17 cellular contexts compared by ENCODE assay signal in genomic region chr7:105215182-105215581, GRCh38.
"Had no signal": no experiment of that assay in that cellular context is flagged by ENCODE, and none has a peak within 500 bp of the region (broad histone marks: within the 10 kb centered on the region; RNA-seq: fewer than 3 reads in every experiment).

No MANE protein-coding gene starts in this region.

- H3K36me3 ChIP-seq: heart left ventricle, right lobe of liver, stomach, thoracic aorta, transverse colon had no signal

- H3K4me3 Mint-ChIP-seq: nephron progenitor cell; stimulated activated memory B cell treated with anti-CD40 and anti-IgM and Interleukin-4, amounts not matched to agents 10 μg/mL and 1 μg/mL and 100 μg/mL, for 72 hours had no signal

- ATAC-seq: heart left ventricle; naive thymus-derived CD4-positive, alpha-beta T cell; psoas muscle; right lobe of liver; stimulated activated memory B cell treated with anti-CD40 and anti-IgM and Interleukin-4, amounts not matched to agents 10 μg/mL and 1 μg/mL and 100 μg/mL, for 72 hours had no signal

- H3K4me3 ChIP-seq: dorsolateral prefrontal cortex, heart left ventricle, psoas muscle, right lobe of liver, stomach, thoracic aorta, transverse colon had no signal

- H3K27ac ChIP-seq: heart left ventricle, psoas muscle, right lobe of liver, stomach, thoracic aorta, transverse colon had no signal

- H3K27me3 ChIP-seq: dorsolateral prefrontal cortex, heart left ventricle, right lobe of liver, stomach, transverse colon had no signal

- H3K9me3 ChIP-seq: heart left ventricle, psoas muscle, right lobe of liver, stomach, thoracic aorta, transverse colon had no signal

- H3K27me3 Mint-ChIP-seq: naive thymus-derived CD4-positive, alpha-beta T cell; stimulated activated memory B cell treated with anti-CD40 and anti-IgM and Interleukin-4, amounts not matched to agents 10 μg/mL and 1 μg/mL and 100 μg/mL, for 72 hours had no signal

- DNase-seq: cortex of kidney; dorsolateral prefrontal cortex; effector CD8-positive, alpha-beta T cell; heart left ventricle; hippocampal formation; naive thymus-derived CD4-positive, alpha-beta T cell; nephron progenitor cell; psoas muscle; retina; right lobe of liver; stimulated activated CD4-positive, alpha-beta T cell treated with anti-CD3 and anti-CD28 coated beads, Interleukin-4, amount 100 ng/mL, for 1 hour; stimulated activated CD8-positive, alpha-beta memory T cell treated with anti-CD3 and anti-CD28 coated beads, Interleukin-4, amount 100 ng/mL, for 48 hours; stomach; substantia nigra; transverse colon had no signal

- H3K27ac Mint-ChIP-seq: nephron progenitor cell; stimulated activated memory B cell treated with anti-CD40 and anti-IgM and Interleukin-4, amounts not matched to agents 10 μg/mL and 1 μg/mL and 100 μg/mL, for 72 hours had no signal
